In the genomic region with DNA sequence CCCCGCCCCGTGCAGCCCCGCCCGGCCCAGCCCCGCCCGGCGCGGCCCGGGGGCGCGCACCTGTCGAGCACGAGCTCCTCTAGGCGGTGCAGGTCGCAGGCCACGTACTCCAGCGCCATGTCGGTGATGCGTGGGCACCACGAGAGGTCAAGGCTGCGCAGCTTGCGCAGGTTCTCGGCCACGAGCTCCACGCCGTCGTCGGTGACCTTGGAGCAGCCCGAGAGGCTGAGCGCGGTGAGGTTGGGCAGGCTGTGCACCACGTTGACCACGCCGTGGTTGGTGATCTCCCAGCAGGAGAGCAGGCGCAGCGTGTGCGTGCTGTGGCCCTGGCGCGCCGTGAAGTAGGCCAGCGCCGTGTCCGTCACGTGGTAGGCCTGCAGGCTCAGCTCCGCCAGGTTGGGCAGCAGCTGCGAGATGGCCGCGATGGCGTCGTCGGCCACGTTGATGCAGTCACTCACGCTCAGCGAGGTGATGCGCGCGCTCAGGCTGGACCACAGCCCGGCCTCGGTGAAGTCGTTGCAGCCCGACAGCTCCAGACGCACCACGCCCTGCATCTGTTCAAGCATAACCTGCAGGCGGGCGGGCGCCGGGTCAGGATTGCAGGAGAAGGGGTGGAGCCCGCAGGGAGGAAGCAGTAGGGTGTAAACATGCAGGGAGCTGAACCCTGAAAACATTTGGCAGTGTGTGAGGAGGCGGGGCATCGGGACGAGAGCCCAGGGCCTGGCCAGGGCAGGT, we compare ENCODE assay signal across 1 cellular context.
TF ChIP-seq lines count a peak whose summit lies in the region.

No MANE protein-coding gene starts in this region.

TF ChIP-seq in H1, 55 proteins besides CTCF, POLR2A, EP300 and RAD21:
- no peak for TF ChIP-seq SP4 (IDR thresholded peaks at IDR 0.05; ENCODE audit: low read length)
- 0 out of 4 replicates have a peak, but pooled peaks of 1 of the 2 experiments have one; percentile 12 for TF ChIP-seq SIN3A (conservative IDR thresholded peaks at IDR 0.05 in 1 of 2, IDR thresholded peaks at IDR 0.05 in 1 of 2; ENCODE audit: low read depth in 1 of 2, low read length in 2 of 2)
- no peak for TF ChIP-seq POU5F1 (IDR thresholded peaks at IDR 0.05; ENCODE audit: low read depth, low read length)
- TF ChIP-seq RNF2 (IDR thresholded peaks at IDR 0.05; ENCODE audit: borderline replicate concordance, low read depth, low read length, missing control alignments, poor library complexity, severe bottlenecking), result no peak
- TF ChIP-seq MAFK (IDR thresholded peaks at IDR 0.05; ENCODE audit: low read depth, low read length), result no peak
- TF ChIP-seq CREB1 (IDR thresholded peaks at IDR 0.05), result peak; percentile 66
- TF ChIP-seq TCF12 (IDR thresholded peaks at IDR 0.05; ENCODE audit: low read depth, low read length), result no peak
- no peak for TF ChIP-seq EGR1 (IDR thresholded peaks at IDR 0.05; ENCODE audit: borderline replicate concordance, low read depth, low read length)
- TF ChIP-seq, protein P1, sequence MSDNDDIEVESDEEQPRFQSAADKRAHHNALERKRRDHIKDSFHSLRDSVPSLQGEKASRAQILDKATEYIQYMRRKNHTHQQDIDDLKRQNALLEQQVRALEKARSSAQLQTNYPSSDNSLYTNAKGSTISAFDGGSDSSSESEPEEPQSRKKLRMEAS (IDR thresholded peaks at IDR 0.05), result peak; percentile 96
- TF ChIP-seq KDM4A (IDR thresholded peaks at IDR 0.05; ENCODE audit: low read depth, low read length, severe bottlenecking), result peak; percentile 94
- no peak for TF ChIP-seq RXRA (IDR thresholded peaks at IDR 0.05; ENCODE audit: insufficient read depth, low read depth, low read length)
- TF ChIP-seq GTF2F1 (IDR thresholded peaks at IDR 0.05; ENCODE audit: borderline replicate concordance, low read depth, low read length), result no peak
- 0 out of 2 replicates have a peak, but pooled peaks have one; percentile 57 for TF ChIP-seq GABPA (IDR thresholded peaks at IDR 0.05; ENCODE audit: borderline replicate concordance, insufficient read depth, low read length)
- no peak for TF ChIP-seq FOSL1 (IDR thresholded peaks at IDR 0.05; ENCODE audit: insufficient read depth, low read depth, low read length)
- TF ChIP-seq YY1 (IDR thresholded peaks at IDR 0.05; ENCODE audit: low read depth, low read length), result peak; percentile 78
- no peak for TF ChIP-seq CHD2 (IDR thresholded peaks at IDR 0.05; ENCODE audit: low read length)
- TF ChIP-seq SP2 (IDR thresholded peaks at IDR 0.05; ENCODE audit: low read length), result no peak
- peak; percentile 57 for TF ChIP-seq USF2 (IDR thresholded peaks at IDR 0.05; ENCODE audit: low read length)
- TF ChIP-seq KDM1A (IDR thresholded peaks at IDR 0.05; ENCODE audit: borderline replicate concordance, low read length), result no peak
- peak; percentile 16; the same call in 1 of the 2 replicates for TF ChIP-seq TBP (IDR thresholded peaks at IDR 0.05; ENCODE audit: low read depth, low read length)
- no peak for TF ChIP-seq TEAD4 (IDR thresholded peaks at IDR 0.05; ENCODE audit: low read depth, low read length)
- no peak for TF ChIP-seq JUND (IDR thresholded peaks at IDR 0.05; ENCODE audit: low read length)
- TF ChIP-seq SRF (IDR thresholded peaks at IDR 0.05; ENCODE audit: low read depth, low read length), result no peak
- 0 out of 2 replicates have a peak, but pooled peaks have one; percentile 20 for TF ChIP-seq TAF1 (IDR thresholded peaks at IDR 0.05; ENCODE audit: low read depth, low read length)
- TF ChIP-seq CTBP2 (IDR thresholded peaks at IDR 0.05; ENCODE audit: borderline replicate concordance, insufficient read depth, insufficient read length, low read length), result no peak
- TF ChIP-seq JUN (IDR thresholded peaks at IDR 0.05; ENCODE audit: low read depth, low read length), result no peak
- no peak for TF ChIP-seq SIX5 (IDR thresholded peaks at IDR 0.05; ENCODE audit: low read depth, low read length)
- 0 out of 4 replicates have a peak, but pooled peaks of 1 of the 2 experiments have one; percentile 89 for TF ChIP-seq HDAC2 (IDR thresholded peaks at IDR 0.05; ENCODE audit: borderline replicate concordance in 1 of 2, low read depth in 2 of 2, low read length in 2 of 2)
- TF ChIP-seq POLR2AphosphoS5 (IDR thresholded peaks at IDR 0.05; ENCODE audit: low read depth, low read length), result no peak; the same call in 1 of the 2 replicates
- TF ChIP-seq SIRT6 (IDR thresholded peaks at IDR 0.05; ENCODE audit: low read length), result no peak
- TF ChIP-seq CHD1 (IDR thresholded peaks at IDR 0.05; ENCODE audit: low read depth, low read length), result no peak
- TF ChIP-seq CBX5 (IDR thresholded peaks at IDR 0.05; ENCODE audit: low read depth, low read length), result no peak
- no peak for TF ChIP-seq EZH2 (IDR thresholded peaks at IDR 0.05; ENCODE audit: low read depth, low read length, severe bottlenecking)
- no peak for TF ChIP-seq ZNF274 (IDR thresholded peaks at IDR 0.05; ENCODE audit: borderline replicate concordance, extremely low read depth, low read length)
- no peak for TF ChIP-seq BRCA1 (IDR thresholded peaks at IDR 0.05; ENCODE audit: low read depth, low read length)
- no peak for TF ChIP-seq ATF3 (IDR thresholded peaks at IDR 0.05; ENCODE audit: insufficient read depth, low read depth, low read length)
- no peak; the same call in 1 of the 2 replicates for TF ChIP-seq PHF8 (conservative IDR thresholded peaks at IDR 0.05; ENCODE audit: low read depth, low read length)
- no peak for TF ChIP-seq RFX5 (IDR thresholded peaks at IDR 0.05; ENCODE audit: borderline replicate concordance, low read depth, low read length)
- TF ChIP-seq, protein P2, sequence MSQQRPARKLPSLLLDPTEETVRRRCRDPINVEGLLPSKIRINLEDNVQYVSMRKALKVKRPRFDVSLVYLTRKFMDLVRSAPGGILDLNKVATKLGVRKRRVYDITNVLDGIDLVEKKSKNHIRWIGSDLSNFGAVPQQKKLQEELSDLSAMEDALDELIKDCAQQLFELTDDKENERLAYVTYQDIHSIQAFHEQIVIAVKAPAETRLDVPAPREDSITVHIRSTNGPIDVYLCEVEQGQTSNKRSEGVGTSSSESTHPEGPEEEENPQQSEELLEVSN (IDR thresholded peaks at IDR 0.05), result peak; percentile 92
- no peak for TF ChIP-seq KDM5A (IDR thresholded peaks at IDR 0.05; ENCODE audit: low read length)
- no peak for TF ChIP-seq NRF1 (IDR thresholded peaks at IDR 0.05; ENCODE audit: low read depth, low read length)
- TF ChIP-seq ASH2L (IDR thresholded peaks at IDR 0.05; ENCODE audit: low read length), result peak; percentile 41
- no peak for TF ChIP-seq CHD7 (IDR thresholded peaks at IDR 0.05; ENCODE audit: insufficient replicate concordance, low read length)
- TF ChIP-seq BACH1 (IDR thresholded peaks at IDR 0.05; ENCODE audit: low read length), result peak; percentile 56; the same call in 1 of the 2 replicates
- TF ChIP-seq RBBP5 (IDR thresholded peaks at IDR 0.05; ENCODE audit: borderline replicate concordance, low read depth, low read length), result peak; percentile 86
